In genomic region chr10:45377321-45377720, GRCh38 we compare ENCODE assay signal across 19 cellular contexts. TPM values are rescaled to one million over a fixed set of nuclear protein-coding genes. Genes with fewer than 3 reads are reported as not detected.
"Had no signal": no experiment of that assay in that cellular context is flagged by ENCODE, and none has a peak within 500 bp of the region (broad histone marks: within the 10 kb centered on the region; RNA-seq: fewer than 3 reads in every experiment).

No MANE protein-coding gene starts in this region.

- H3K27ac Mint-ChIP-seq: endodermal cell, neural progenitor cell had no signal

- DNase-seq: activated CD4-positive, alpha-beta T cell treated with anti-CD3 and anti-CD28 coated beads, Interleukin-2, amount 50 U/mL, for 48 hours; activated CD4-positive, CD25-positive, alpha-beta regulatory T cell treated with anti-CD3 and anti-CD28 coated beads, Interleukin-2, amount 50 U/mL, for 72 hours; activated effector memory CD4-positive, alpha-beta T cell treated with anti-CD3 and anti-CD28 coated beads, Interleukin-2, amount 50 U/mL, for 16 hours; activated T-cell treated with anti-CD3 and anti-CD28 coated beads, Interleukin-2, amount 50 U/mL, for 4 hours; dorsolateral prefrontal cortex; endodermal cell; islet precursor cell; stimulated activated CD4-positive, alpha-beta T cell treated with anti-CD3 and anti-CD28 coated beads, Interleukin-12 subunit alpha, Interleukin-12 subunit beta, amount 100 ng/mL, for 4 hours; stimulated activated naive CD4-positive, alpha-beta T cell; SW 1271 had no signal

- H3K9me3 Mint-ChIP-seq: activated naive CD4-positive, alpha-beta T cell treated with anti-CD3 and anti-CD28 coated beads, Interleukin-2, amount 50 U/mL, for 72 hours; activated T-cell treated with anti-CD3 and anti-CD28 coated beads, Interleukin-2, amount 50 U/mL, for 4 hours; endodermal cell had no signal

- H3K9me3 ChIP-seq: tibial nerve had no signal

- H3K4me3 Mint-ChIP-seq: activated T-cell treated with anti-CD3 and anti-CD28 coated beads, Interleukin-2, amount 50 U/mL, for 4 hours; endodermal cell; neural progenitor cell had no signal

- H3K36me3 ChIP-seq: cardiac muscle cell, neural progenitor cell, tibial nerve had no signal

- H2AFZ ChIP-seq: hepatocyte, neural progenitor cell, parathyroid adenoma had no signal

- ATAC-seq: activated naive CD4-positive, alpha-beta T cell treated with anti-CD3 and anti-CD28 coated beads, Interleukin-2, amount 50 U/mL, for 72 hours; activated T-cell treated with anti-CD3 and anti-CD28 coated beads, Interleukin-2, amount 50 U/mL, for 4 hours; left lobe of liver had no signal

- H3K4me2 ChIP-seq: hepatocyte, neural progenitor cell had no signal

- H3K27ac ChIP-seq: cardiac muscle cell, hepatocyte, neural progenitor cell, parathyroid adenoma, tibial nerve had no signal

- H3K36me3 Mint-ChIP-seq: activated naive CD4-positive, alpha-beta T cell treated with anti-CD3 and anti-CD28 coated beads, Interleukin-2, amount 50 U/mL, for 72 hours had no signal

- H3K79me2 ChIP-seq: hepatocyte, parathyroid adenoma had no signal

- H3K4me3 ChIP-seq: cardiac muscle cell, hepatocyte, neural progenitor cell, tibial nerve had no signal

RNA-seq across cellular contexts. Expression of gene ALOX5, which starts 3.3 kb away (rescaled TPM):
- total RNA-seq: glomerular endothelial cell, lung microvascular endothelial cell had no signal
